ENCODE assay signal across 1 cellular context in the genomic region with DNA sequence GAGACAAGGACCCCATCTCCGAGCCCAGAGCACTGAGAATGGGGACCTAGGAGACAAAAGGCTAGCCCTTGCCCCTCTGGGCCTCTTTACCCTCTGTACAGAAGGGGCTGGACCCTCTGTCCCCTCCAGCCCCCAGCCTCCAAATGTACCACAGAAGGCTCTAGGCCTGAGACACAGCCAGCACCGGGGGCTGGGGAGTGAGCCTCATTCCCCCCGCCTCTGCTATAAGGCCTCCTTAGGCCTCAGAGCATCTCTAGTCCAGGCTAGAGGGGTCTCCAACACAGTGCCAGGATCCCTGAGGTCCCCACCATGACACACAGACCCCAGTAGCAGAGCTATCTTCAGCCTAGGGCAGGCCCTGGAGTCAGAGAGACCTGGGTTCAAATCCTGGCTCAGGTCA.
TF ChIP-seq lines count a peak whose summit lies in the region.

No MANE protein-coding gene starts in this region.

TF ChIP-seq in endothelial cell of umbilical vein, 7 proteins besides CTCF, POLR2A, EP300 and RAD21:
- TF ChIP-seq EZH2 (IDR thresholded peaks at IDR 0.05; ENCODE audit: borderline replicate concordance, low read depth, low read length, severe bottlenecking) (no peak), GATA2 (IDR thresholded peaks at IDR 0.05; ENCODE audit: insufficient read depth, insufficient read length, low read depth, low read length) (no peak), MYC (IDR thresholded peaks at IDR 0.05; ENCODE audit: low read depth, low read length) (no peak), FOS (IDR thresholded peaks at IDR 0.05; ENCODE audit: borderline replicate concordance, insufficient read depth, low read length) (no peak), JUN (IDR thresholded peaks at IDR 0.05; ENCODE audit: borderline replicate concordance, insufficient read depth, insufficient read length, low read depth) (no peak), POLR2AphosphoS5 (IDR thresholded peaks at IDR 0.05; ENCODE audit: insufficient read depth, low read depth, low read length) (no peak)
- TF ChIP-seq, protein P1, sequence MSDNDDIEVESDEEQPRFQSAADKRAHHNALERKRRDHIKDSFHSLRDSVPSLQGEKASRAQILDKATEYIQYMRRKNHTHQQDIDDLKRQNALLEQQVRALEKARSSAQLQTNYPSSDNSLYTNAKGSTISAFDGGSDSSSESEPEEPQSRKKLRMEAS (IDR thresholded peaks at IDR 0.05; ENCODE audit: insufficient read depth, insufficient read length), result no peak
TF ChIP-seq in endothelial cell of umbilical vein: peak in this region for 0.
